ENCODE assay signal across 8 cellular contexts in genomic region chr1:34983700-34984355, GRCh38. TPM values are rescaled to one million over a fixed set of nuclear protein-coding genes. Genes with fewer than 3 reads are reported as not detected.
A peak's percentile ranks its signal among the peaks of the same experiment; 100 is the strongest.
DNase-seq lines count a peak whose midpoint lies in the region; ATAC-seq, FAIRE-seq and TF ChIP-seq lines count a peak whose summit lies in the region.

No MANE protein-coding gene starts in this region.

- peak; percentile 60 for DNase-seq in D341Med (ENCODE audit: low spot score)
- DNase-seq in NCI-H82 treated with DMSO at 0.1 percent for 48 hours (lab: John Stamatoyannopoulos, UW; ENCODE audit: unreplicated experiment): peak; percentile 56
- no peak for DNase-seq in H1 (ENCODE audit: low read depth in 1 of 2, low spot score in 2 of 2)
- no peak for DNase-seq in osteocyte (ENCODE audit: extremely low spot score, unreplicated experiment)
- DNase-seq in CD1c-positive myeloid dendritic cell (ENCODE audit: extremely low spot score): no peak

- H3K4me2 ChIP-seq in H1 (ENCODE audit: insufficient read depth in 1 of 2, low read depth in 2 of 2, low read length in 2 of 2): peak overlapping the region; percentile 94

- no peak overlapping the region for H2BK20ac ChIP-seq in H1 (ENCODE audit: low read length)

- H3K79me1 ChIP-seq in H1 (ENCODE audit: low read depth, low read length): no peaks in the 10 kb centered on the region

- H3K4me3 ChIP-seq in H1 (ENCODE audit: extremely low read depth in 1 of 4, insufficient read depth in 2 of 4, low read depth in 3 of 4, low read length in 4 of 4): peak overlapping the region in 2 of 4 experiments; percentile 62 to 88; a peak in 4 of 8 replicates

- POLR2A ChIA-PET in H1 (lab: Charles Lee; ENCODE audit: partially characterized antibody): interaction anchor here (1.5 to 4.4 kb wide), 3 partner anchors 9 to 14 kb away, joined by 4 to 35 read pairs (median 9); no protein-coding TSS in a partner anchor

- H4K8ac ChIP-seq in H1 (ENCODE audit: extremely low read depth, insufficient read depth, low read length): no peak overlapping the region

- H2BK120ac ChIP-seq in H1 (replicated peaks; ENCODE audit: low read depth, low read length): no peak overlapping the region

- no peak for TF ChIP-seq EP300 in H1 (IDR thresholded peaks at IDR 0.05; ENCODE audit: borderline replicate concordance in 1 of 2, low read depth in 2 of 2, low read length in 2 of 2)

- H2BK15ac ChIP-seq in H1 (ENCODE audit: low read length): no peak overlapping the region

- H2BK12ac ChIP-seq in H1 (ENCODE audit: low read depth, low read length): no peak overlapping the region

- peak overlapping the region; percentile 94 for H3K4me3 Mint-ChIP-seq in osteocyte (ENCODE audit: unreplicated experiment)

- no peak overlapping the region for H3K27ac ChIP-seq in H1 (ENCODE audit: low read depth, low read length)

- TF ChIP-seq RAD21 in H1 (IDR thresholded peaks at IDR 0.05 in 1 of 2, conservative IDR thresholded peaks at IDR 0.05 in 1 of 2; ENCODE audit: low read depth in 2 of 2, low read length in 2 of 2): no peak

- H3K4me1 ChIP-seq in H1 (replicated peaks in 1 of 4; ENCODE audit: control insufficient read depth in 3 of 4, insufficient read depth in 4 of 4, low read length in 3 of 4): peaks cover 0 to 9% (median 2%) of the 10 kb centered on the region in 4 experiments; a peak in 3 of 7 replicates

- no peak overlapping the region for H2AK5ac ChIP-seq in H1 (ENCODE audit: low read depth, low read length)

- no peak overlapping the region; the same call in 1 of the 2 replicates for H3K18ac ChIP-seq in H1 (ENCODE audit: extremely low read depth, low read length)

- H3K23ac ChIP-seq in H1 (ENCODE audit: insufficient read length): no peak overlapping the region

- H3K9me3 Mint-ChIP-seq in osteocyte (ENCODE audit: unreplicated experiment): no peaks in the 10 kb centered on the region

- no peaks in the 10 kb centered on the region for H3K9me3 ChIP-seq in H1 (ENCODE audit: insufficient read depth in 2 of 2, low read depth in 1 of 2, low read length in 1 of 2)

- no peak overlapping the region for H2BK5ac ChIP-seq in H1 (ENCODE audit: low read depth, low read length)

- peaks cover 2% of the 10 kb centered on the region; the same call in 1 of the 2 replicates for H3K23me2 ChIP-seq in H1 (ENCODE audit: low read depth, low read length)

- H2AFZ ChIP-seq in H1 (ENCODE audit: low read length): no peak overlapping the region

- H4K20me1 ChIP-seq in H1 (replicated peaks in 1 of 2; ENCODE audit: control insufficient read depth in 1 of 2, insufficient read depth in 2 of 2, low read length in 2 of 2): peaks cover 0 to 2% of the 10 kb centered on the region in 2 experiments

- peaks cover 15% of the 10 kb centered on the region for H3K36me3 Mint-ChIP-seq in osteocyte (ENCODE audit: unreplicated experiment)

- no peak overlapping the region for H4K91ac ChIP-seq in H1 (replicated peaks; ENCODE audit: insufficient read length, low read length)

- CTCF ChIA-PET in H1 (lab: Charles Lee; ENCODE audit: partially characterized antibody): interaction anchor here (1.2 to 1.5 kb wide), 2 partner anchors 54 to 114 kb away, joined by 3 read pairs; partner anchors contain the start of gene DLGAP3

- no peaks in the 10 kb centered on the region for H3K27me3 Mint-ChIP-seq in osteocyte (ENCODE audit: unreplicated experiment)

- H3K36me3 ChIP-seq in H1 (ENCODE audit: control insufficient read depth in 2 of 4, insufficient read depth in 4 of 4, low read length in 3 of 4): no peaks in the 10 kb centered on the region

- H3K4ac ChIP-seq in H1 (replicated peaks; ENCODE audit: insufficient read length, low read depth, low read length): no peak overlapping the region

- no peak overlapping the region for H4K5ac ChIP-seq in H1 (ENCODE audit: insufficient read length, low read depth, low read length)

- H3K79me2 ChIP-seq in H1 (ENCODE audit: control insufficient read depth in 1 of 2, insufficient read depth in 2 of 2, low read length in 2 of 2): no peaks in the 10 kb centered on the region

- no peak overlapping the region for H3K14ac ChIP-seq in H1 (ENCODE audit: insufficient read length)

- WGBS in H1 (ENCODE audit: extremely low coverage in 1 of 2, insufficient coverage in 1 of 2, insufficient read length in 1 of 2, insufficient replicate concordance in 2 of 2, low coverage in 1 of 2, low lambda C conversion rate in 2 of 2, missing lambda C conversion rate in 1 of 2), 2 experiments: 96% methylated on average over 4 of the region's 4 CpGs; no CpG with 5 or more reads in 1 of the 2 experiments

- peak overlapping the region; percentile 94 for H3K27ac Mint-ChIP-seq in osteocyte (ENCODE audit: unreplicated experiment)

- ATAC-seq in GM21825 (IDR thresholded peaks at IDR 0.05; ENCODE audit: unreplicated experiment) (no peak), GM21737 (IDR thresholded peaks at IDR 0.05; ENCODE audit: unreplicated experiment) (no peak), GM21717 (IDR thresholded peaks at IDR 0.05; ENCODE audit: unreplicated experiment) (no peak)

- H3K27me3 ChIP-seq in H1 (replicated peaks in 1 of 4; ENCODE audit: control insufficient read depth in 3 of 4, extremely low read depth in 1 of 4, insufficient read depth in 3 of 4, low read length in 3 of 4): no peaks in the 10 kb centered on the region; a peak in 1 of 7 replicates

- no peak for FAIRE-seq in H1 (lab: Jason Lieb, UNC)

- no peak overlapping the region for H3K9ac ChIP-seq in H1 (replicated peaks in 1 of 4; ENCODE audit: extremely low read depth in 1 of 4, low read depth in 3 of 4, low read length in 3 of 4)

- peaks cover 21% of the 10 kb centered on the region for H3K4me1 Mint-ChIP-seq in osteocyte (ENCODE audit: unreplicated experiment)

- TF ChIP-seq CTCF in H1 (IDR thresholded peaks at IDR 0.05; ENCODE audit: control extremely low read depth in 1 of 3, insufficient read depth in 1 of 3, low read depth in 1 of 3, low read length in 3 of 3): no peak
- TF ChIP-seq CTCF in osteocyte (IDR thresholded peaks at IDR 0.05): no peak

- no peak for TF ChIP-seq POLR2A in H1 (IDR thresholded peaks at IDR 0.05; ENCODE audit: control extremely low read depth in 1 of 2, low read depth in 2 of 2, low read length in 2 of 2)

- no peak overlapping the region for H3K56ac ChIP-seq in H1 (replicated peaks; ENCODE audit: insufficient read length, low read depth, low read length)

TF ChIP-seq in H1, 55 proteins besides CTCF, POLR2A, EP300 and RAD21 (continues in another document):
- TF ChIP-seq MAX (IDR thresholded peaks at IDR 0.05) (no peak), GTF2F1 (IDR thresholded peaks at IDR 0.05; ENCODE audit: borderline replicate concordance, low read depth, low read length) (no peak), RXRA (IDR thresholded peaks at IDR 0.05; ENCODE audit: insufficient read depth, low read depth, low read length) (no peak), SUZ12 (IDR thresholded peaks at IDR 0.05; ENCODE audit: low read length) (no peak), CBX5 (IDR thresholded peaks at IDR 0.05; ENCODE audit: low read depth, low read length) (no peak), NRF1 (IDR thresholded peaks at IDR 0.05; ENCODE audit: low read depth, low read length) (no peak), EZH2 (IDR thresholded peaks at IDR 0.05; ENCODE audit: low read depth, low read length, severe bottlenecking) (no peak), ASH2L (IDR thresholded peaks at IDR 0.05; ENCODE audit: low read length) (no peak), CHD1 (IDR thresholded peaks at IDR 0.05; ENCODE audit: low read depth, low read length) (no peak), RFX5 (IDR thresholded peaks at IDR 0.05; ENCODE audit: borderline replicate concordance, low read depth, low read length) (no peak), FOSL1 (IDR thresholded peaks at IDR 0.05; ENCODE audit: insufficient read depth, low read depth, low read length) (no peak), TBP (IDR thresholded peaks at IDR 0.05; ENCODE audit: low read depth, low read length) (no peak), TAF7 (optimal IDR thresholded peaks at IDR 0.05; ENCODE audit: borderline replicate concordance, low read depth, low read length) (no peak)

RNA-seq across cellular contexts. Expression of gene TMEM35B, which starts 1.3 kb away (rescaled TPM):
- 9.3 and 10.2 TPM in 2 replicates for total RNA-seq in H1 (2021; fragmentation: NEBNext Ultra II Directional; extraction: Animal tissue kit (Norgen Biotek cat#: 25700))
- 16.0 and 31.1 TPM in 2 replicates for polyA plus RNA-seq in H1 (2011; rRNA removed)
- polyA plus RNA-seq in H1 (2011; cell fraction: cytosol; rRNA removed): 20.2 TPM
- polyA plus RNA-seq in H1 (2011; cell fraction: nucleus; rRNA removed): 15.1 TPM
- 14.8 to 22.3 TPM (median 19.7 TPM) in 4 replicates for polyA plus RNA-seq in H1 (2012, experiment 1 of 2)
- 8.0 TPM for polyA plus RNA-seq in H1 (2012, experiment 2 of 2)
- 24.1 TPM for polyA plus RNA-seq in H1 (2013, experiment 1 of 2)
- 25.9 TPM for polyA plus RNA-seq in H1 (2013, experiment 2 of 2)
- polyA minus RNA-seq in H1 (2011; rRNA and poly(A)+ RNA removed): 10.6 and 11.9 TPM in 2 replicates
- 7.5 TPM for polyA minus RNA-seq in H1 (2011; cell fraction: cytosol; rRNA and poly(A)+ RNA removed)
- polyA minus RNA-seq in H1 (2011; cell fraction: nucleus; rRNA and poly(A)+ RNA removed): 5.1 TPM
- total RNA-seq in osteocyte: 20.5 and 22.8 TPM in 2 replicates

RNA-seq across cellular contexts. Expression of gene ZMYM6, which starts 47.9 kb away (rescaled TPM):
- total RNA-seq in H1 (2021; fragmentation: NEBNext Ultra II Directional; extraction: Animal tissue kit (Norgen Biotek cat#: 25700)): 14.9 and 15.7 TPM in 2 replicates
- 4.1 and 5.1 TPM in 2 replicates for polyA plus RNA-seq in H1 (2011; rRNA removed)
- 4.9 TPM for polyA plus RNA-seq in H1 (2011; cell fraction: cytosol; rRNA removed)
- polyA plus RNA-seq in H1 (2011; cell fraction: nucleus; rRNA removed): 20.0 TPM
- polyA plus RNA-seq in H1 (2012, experiment 1 of 2): 3.5 to 7.7 TPM (median 4.0 TPM) in 4 replicates
- 0.46 TPM for polyA plus RNA-seq in H1 (2012, experiment 2 of 2)
- polyA plus RNA-seq in H1 (2013, experiment 1 of 2): 11.3 TPM
- polyA plus RNA-seq in H1 (2013, experiment 2 of 2): 8.0 TPM
- 17.0 and 24.5 TPM in 2 replicates for polyA minus RNA-seq in H1 (2011; rRNA and poly(A)+ RNA removed)
- polyA minus RNA-seq in H1 (2011; cell fraction: cytosol; rRNA and poly(A)+ RNA removed): 3.0 TPM
- polyA minus RNA-seq in H1 (2011; cell fraction: nucleus; rRNA and poly(A)+ RNA removed): 31.6 TPM
- 19.9 and 24.7 TPM in 2 replicates for total RNA-seq in osteocyte

RNA-seq across cellular contexts. Expression of gene DLGAP3, which starts 54.4 kb away (rescaled TPM):
- total RNA-seq in H1 (2021; fragmentation: NEBNext Ultra II Directional; extraction: Animal tissue kit (Norgen Biotek cat#: 25700)): 13.2 and 14.8 TPM in 2 replicates
- polyA plus RNA-seq in H1 (2011; rRNA removed): 3.8 and 6.7 TPM in 2 replicates
- polyA plus RNA-seq in H1 (2011; cell fraction: cytosol; rRNA removed): 3.6 TPM
- 5.0 TPM for polyA plus RNA-seq in H1 (2011; cell fraction: nucleus; rRNA removed)
- 3.8 to 10.6 TPM (median 8.4 TPM) in 4 replicates for polyA plus RNA-seq in H1 (2012, experiment 1 of 2)
- 4.7 TPM for polyA plus RNA-seq in H1 (2012, experiment 2 of 2)
- 7.6 TPM for polyA plus RNA-seq in H1 (2013, experiment 1 of 2)
- 7.8 TPM for polyA plus RNA-seq in H1 (2013, experiment 2 of 2)
- polyA minus RNA-seq in H1 (2011; rRNA and poly(A)+ RNA removed): 1.6 TPM in 2 replicates
- 4.3 TPM for polyA minus RNA-seq in H1 (2011; cell fraction: cytosol; rRNA and poly(A)+ RNA removed)
- 3.2 TPM for polyA minus RNA-seq in H1 (2011; cell fraction: nucleus; rRNA and poly(A)+ RNA removed)
- 0.21 TPM in 1 of 2 replicates, not detected in the other for total RNA-seq in osteocyte

Comparison
In these comparisons a context has a peak if more than half of its experiments do, and no peak if none do; other contexts are left out.
1. DNase-seq: peak in D341Med (single experiment) and NCI-H82 treated with DMSO at 0.1 percent for 48 hours (single experiment); none in H1 (0 of 2), osteocyte (single experiment) and CD1c-positive myeloid dendritic cell (single experiment).
2. RNA of gene DLGAP3, which starts 54.4 kb away (total RNA-seq): 13.2 to 14.8 TPM in H1; 0.21 TPM in osteocyte; every median in the first group is over 10 times any median in the second.